In genomic region chr1:61539720-61540462, GRCh38 we compare ENCODE assay signal across 25 cellular contexts.
DNase-seq lines count a peak whose midpoint lies in the region; TF ChIP-seq lines count a peak whose summit lies in the region.
"Had no signal": no experiment of that assay in that cellular context is flagged by ENCODE, and none has a peak within 500 bp of the region (broad histone marks: within the 10 kb centered on the region; RNA-seq: fewer than 3 reads in every experiment).

No MANE protein-coding gene starts in this region.

- intact Hi-C loops in uterus (cut with DNase I; ENCODE audit: low total_unique reads) (no loop called here), sigmoid colon (cut with DNase I) (no loop called here)

- peak; percentile 40 for DNase-seq in GM04504 (ENCODE audit: low read depth)
- DNase-seq in NCI-H82 (lab: John Stamatoyannopoulos, UW), result peak; percentile 73
- peak; percentile 55 for DNase-seq in fibroblast of the aortic adventitia (ENCODE audit: low read depth)
- peak; percentile 25 to 27 for DNase-seq in uterus
- DNase-seq in NCI-H1417 (lab: John Stamatoyannopoulos, UW), result no peak
- no peak for DNase-seq in NCI-H345 (lab: John Stamatoyannopoulos, UW)
- no peak for DNase-seq in sigmoid colon
- DNase-seq: activated B cell treated with CpG ODN at 0.5 μM for 24 hours; activated CD4-positive, alpha-beta T cell treated with anti-CD3 and anti-CD28 coated beads, Interleukin-2, amount 50 U/mL, for 4 hours; activated naive CD4-positive, alpha-beta T cell treated with anti-CD3 and anti-CD28 coated beads, Interleukin-2, amount 10 ng/mL, durations not matched to agents 7 days and 5 days; AML-193; amniotic stem cell; CD4-positive, alpha-beta memory T cell; effector CD8-positive, alpha-beta T cell; gastrocnemius medialis; H9; KBM-7; NCI-H1694 treated with DMSO at 0.1 percent for 48 hours; NCI-H2171 treated with DMSO at 0.1 percent for 48 hours; NCI-H69; right lobe of liver; stimulated activated CD4-positive, alpha-beta T cell treated with anti-CD3 and anti-CD28 coated beads, Interleukin-4, amount 100 ng/mL, for 4 hours; SW 1271; upper lobe of left lung had no signal

- no peak for TF ChIP-seq EP300 in sigmoid colon (IDR thresholded peaks at IDR 0.05)

- TF ChIP-seq POLR2A in uterus (IDR thresholded peaks at IDR 0.05) (no peak), sigmoid colon (IDR thresholded peaks at IDR 0.05) (no peak)

- no peaks in the 10 kb centered on the region for H3K9me3 ChIP-seq in uterus
- no peaks in the 10 kb centered on the region for H3K9me3 ChIP-seq in sigmoid colon
- H3K9me3 ChIP-seq: gastrocnemius medialis, upper lobe of left lung had no signal

- H3K27me3 ChIP-seq in uterus (no peaks in the 10 kb centered on the region), sigmoid colon (no peaks in the 10 kb centered on the region)
- H3K27me3 ChIP-seq: breast epithelium, gastrocnemius medialis, right lobe of liver, upper lobe of left lung had no signal

- no peak overlapping the region for H3K4me3 ChIP-seq in fibroblast of the aortic adventitia (ENCODE audit: low read depth, low read length)
- H3K4me3 ChIP-seq in uterus, result no peak overlapping the region
- H3K4me3 ChIP-seq in sigmoid colon, result no peak overlapping the region
- H3K4me3 ChIP-seq: breast epithelium, gastrocnemius medialis, right lobe of liver, upper lobe of left lung had no signal

- H3K27ac ChIP-seq in uterus, result no peak overlapping the region
- H3K27ac ChIP-seq in sigmoid colon, result no peak overlapping the region
- H3K27ac ChIP-seq: breast epithelium, gastrocnemius medialis, right lobe of liver, upper lobe of left lung had no signal

- H3K36me3 ChIP-seq in uterus (no peaks in the 10 kb centered on the region), sigmoid colon (no peaks in the 10 kb centered on the region)
- H3K36me3 ChIP-seq: breast epithelium, gastrocnemius medialis, right lobe of liver, upper lobe of left lung had no signal

- 92 to 94% methylated on average over 12 of the region's 12 CpGs for WGBS in sigmoid colon, 2 donors

- no peaks in the 10 kb centered on the region for H3K4me1 ChIP-seq in uterus
- no peaks in the 10 kb centered on the region for H3K4me1 ChIP-seq in sigmoid colon
- H3K4me1 ChIP-seq: breast epithelium, gastrocnemius medialis, right lobe of liver, upper lobe of left lung had no signal

- TF ChIP-seq CTCF in fibroblast of the aortic adventitia (IDR thresholded peaks at IDR 0.05; ENCODE audit: insufficient read depth, low read length), result no peak
- no peak for TF ChIP-seq CTCF in uterus (IDR thresholded peaks at IDR 0.05)
- TF ChIP-seq CTCF in sigmoid colon (IDR thresholded peaks at IDR 0.05), result no peak

Comparison
In these comparisons a context has a peak if more than half of its experiments do, and no peak if none do; other contexts are left out.
1. DNase-seq: peak in GM04504 (single experiment), NCI-H82 (single experiment), fibroblast of the aortic adventitia (single experiment) and uterus (2 of 2); none in NCI-H1417 (0 of 3), NCI-H345 (single experiment) and sigmoid colon (single experiment).